In genomic region chr11:4068962-4069361, GRCh38 we compare ENCODE assay signal across 1 cellular context.
TF ChIP-seq lines count a peak whose summit lies in the region.

No MANE protein-coding gene starts in this region.

TF ChIP-seq in HepG2, 621 proteins besides CTCF, POLR2A, EP300 and RAD21 (continued from another document):
- TF ChIP-seq, protein P1, sequence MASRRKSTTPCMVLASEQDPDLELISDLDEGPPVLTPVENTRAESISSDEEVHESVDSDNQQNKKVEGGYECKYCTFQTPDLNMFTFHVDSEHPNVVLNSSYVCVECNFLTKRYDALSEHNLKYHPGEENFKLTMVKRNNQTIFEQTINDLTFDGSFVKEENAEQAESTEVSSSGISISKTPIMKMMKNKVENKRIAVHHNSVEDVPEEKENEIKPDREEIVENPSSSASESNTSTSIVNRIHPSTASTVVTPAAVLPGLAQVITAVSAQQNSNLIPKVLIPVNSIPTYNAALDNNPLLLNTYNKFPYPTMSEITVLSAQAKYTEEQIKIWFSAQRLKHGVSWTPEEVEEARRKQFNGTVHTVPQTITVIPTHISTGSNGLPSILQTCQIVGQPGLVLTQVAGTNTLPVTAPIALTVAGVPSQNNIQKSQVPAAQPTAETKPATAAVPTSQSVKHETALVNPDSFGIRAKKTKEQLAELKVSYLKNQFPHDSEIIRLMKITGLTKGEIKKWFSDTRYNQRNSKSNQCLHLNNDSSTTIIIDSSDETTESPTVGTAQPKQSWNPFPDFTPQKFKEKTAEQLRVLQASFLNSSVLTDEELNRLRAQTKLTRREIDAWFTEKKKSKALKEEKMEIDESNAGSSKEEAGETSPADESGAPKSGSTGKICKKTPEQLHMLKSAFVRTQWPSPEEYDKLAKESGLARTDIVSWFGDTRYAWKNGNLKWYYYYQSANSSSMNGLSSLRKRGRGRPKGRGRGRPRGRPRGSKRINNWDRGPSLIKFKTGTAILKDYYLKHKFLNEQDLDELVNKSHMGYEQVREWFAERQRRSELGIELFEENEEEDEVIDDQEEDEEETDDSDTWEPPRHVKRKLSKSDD (CRISPR knock-in tag; IDR thresholded peaks at IDR 0.05; ENCODE audit: low read depth) = no peak
- TF ChIP-seq, protein P2, sequence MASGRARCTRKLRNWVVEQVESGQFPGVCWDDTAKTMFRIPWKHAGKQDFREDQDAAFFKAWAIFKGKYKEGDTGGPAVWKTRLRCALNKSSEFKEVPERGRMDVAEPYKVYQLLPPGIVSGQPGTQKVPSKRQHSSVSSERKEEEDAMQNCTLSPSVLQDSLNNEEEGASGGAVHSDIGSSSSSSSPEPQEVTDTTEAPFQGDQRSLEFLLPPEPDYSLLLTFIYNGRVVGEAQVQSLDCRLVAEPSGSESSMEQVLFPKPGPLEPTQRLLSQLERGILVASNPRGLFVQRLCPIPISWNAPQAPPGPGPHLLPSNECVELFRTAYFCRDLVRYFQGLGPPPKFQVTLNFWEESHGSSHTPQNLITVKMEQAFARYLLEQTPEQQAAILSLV (CRISPR knock-in tag; IDR thresholded peaks at IDR 0.05; ENCODE audit: borderline replicate concordance) = no peak
- TF ChIP-seq, protein P3, sequence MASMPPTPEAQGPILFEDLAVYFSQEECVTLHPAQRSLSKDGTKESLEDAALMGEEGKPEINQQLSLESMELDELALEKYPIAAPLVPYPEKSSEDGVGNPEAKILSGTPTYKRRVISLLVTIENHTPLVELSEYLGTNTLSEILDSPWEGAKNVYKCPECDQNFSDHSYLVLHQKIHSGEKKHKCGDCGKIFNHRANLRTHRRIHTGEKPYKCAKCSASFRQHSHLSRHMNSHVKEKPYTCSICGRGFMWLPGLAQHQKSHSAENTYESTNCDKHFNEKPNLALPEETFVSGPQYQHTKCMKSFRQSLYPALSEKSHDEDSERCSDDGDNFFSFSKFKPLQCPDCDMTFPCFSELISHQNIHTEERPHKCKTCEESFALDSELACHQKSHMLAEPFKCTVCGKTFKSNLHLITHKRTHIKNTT (CRISPR knock-in tag; IDR thresholded peaks at IDR 0.05) = no peak
- TF ChIP-seq MTF2 (CRISPR knock-in tag; IDR thresholded peaks at IDR 0.05; ENCODE audit: borderline replicate concordance) = no peak
- TF ChIP-seq ZNF383 (CRISPR knock-in tag; IDR thresholded peaks at IDR 0.05; ENCODE audit: borderline replicate concordance) = no peak
- TF ChIP-seq ZNF549 (CRISPR knock-in tag; IDR thresholded peaks at IDR 0.05) = no peak
